In genomic region chr7:100679927-100680588, GRCh38 we compare ENCODE assay signal across 9 cellular contexts. TPM values are rescaled to one million over a fixed set of nuclear protein-coding genes. Genes with fewer than 3 reads are reported as not detected.
A peak's percentile ranks its signal among the peaks of the same experiment; 100 is the strongest.
DNase-seq lines count a peak whose midpoint lies in the region; ATAC-seq and TF ChIP-seq lines count a peak whose summit lies in the region.
"Had no signal": no experiment of that assay in that cellular context is flagged by ENCODE, and none has a peak within 500 bp of the region (broad histone marks: within the 10 kb centered on the region; RNA-seq: fewer than 3 reads in every experiment).

No MANE protein-coding gene starts in this region.

- H3K36me3 Mint-ChIP-seq in effector memory CD8-positive, alpha-beta T cell (ENCODE audit: insufficient read depth) = peaks cover 63% of the 10 kb centered on the region
- H3K36me3 Mint-ChIP-seq in nephron progenitor cell (ENCODE audit: low read depth) (peaks cover 14% of the 10 kb centered on the region), H9 (ENCODE audit: insufficient read depth in 1 of 3, low read depth in 3 of 3) (peaks cover 14 to 65% (median 59%) of the 10 kb centered on the region in 3 experiments)

- H3K4me1 Mint-ChIP-seq in effector memory CD8-positive, alpha-beta T cell (ENCODE audit: low read depth in 2 of 2) = peaks cover 29 to 35% of the 10 kb centered on the region in 2 donors
- peaks cover 29% of the 10 kb centered on the region for H3K4me1 Mint-ChIP-seq in nephron progenitor cell
- H3K4me1 Mint-ChIP-seq in H9 = peaks cover 5 to 18% of the 10 kb centered on the region in 2 experiments

- H3K4me2 ChIP-seq in H9 (ENCODE audit: insufficient read depth, insufficient read length, low read length) = no peak overlapping the region

- H4K5ac ChIP-seq in H9 (ENCODE audit: insufficient read length, low read depth, low read length) = no peak overlapping the region

- peak overlapping the region; percentile 81 to 86 for H3K27ac Mint-ChIP-seq in effector memory CD8-positive, alpha-beta T cell
- peak overlapping the region; percentile 83 for H3K27ac Mint-ChIP-seq in nephron progenitor cell
- peak overlapping the region in 1 of 3 experiments; percentile 84; a peak in 4 of 7 replicates for H3K27ac Mint-ChIP-seq in H9

- H2BK120ac ChIP-seq in H9 (ENCODE audit: low read depth, low read length, poor library complexity, severe bottlenecking) = no peak overlapping the region

- no peak overlapping the region for H3K56ac ChIP-seq in H9 (ENCODE audit: insufficient read length, low read depth, low read length)

- in situ Hi-C loops in ACHN (cut with HindIII; ENCODE audit: low pct_ligation_motif_present, low pct_unique_long_range_greater_than_20kb, low sequenced_read_pairs) = no loop called here

- ATAC-seq in effector memory CD8-positive, alpha-beta T cell (replicated peaks) = no peak

- no peak overlapping the region for H2AK5ac ChIP-seq in H9 (ENCODE audit: insufficient read length, low read length)

- no peaks in the 10 kb centered on the region for H3K79me1 ChIP-seq in H9 (ENCODE audit: insufficient read depth, low read depth, low read length, poor library complexity, severe bottlenecking)

- no CpG with 5 or more reads among the region's 14 CpGs for WGBS in H9 (ENCODE audit: extremely low coverage, insufficient read length, low lambda C conversion rate)

- peak; percentile 29 for DNase-seq in CD1c-positive myeloid dendritic cell (ENCODE audit: extremely low spot score)
- peak; percentile 53 for DNase-seq in M059J (ENCODE audit: low read depth)
- DNase-seq in effector memory CD8-positive, alpha-beta T cell = no peak
- no peak for DNase-seq in nephron progenitor cell
- DNase-seq in H9 = no peak
- no peak for DNase-seq in NCI-H2227 treated with DMSO at 0.1 percent for 48 hours (lab: John Stamatoyannopoulos, UW)
- no peak for DNase-seq in NCI-H1694 treated with DMSO at 0.1 percent for 48 hours (lab: John Stamatoyannopoulos, UW)
- no peak for DNase-seq in ACHN
- DNase-seq: NCI-H69 had no signal

- H3K9ac ChIP-seq in H9 (ENCODE audit: extremely low read depth, insufficient read length, low read length) = no peak overlapping the region

- no peak overlapping the region for H3K14ac ChIP-seq in H9 (ENCODE audit: insufficient read depth, low read length)

- H4K91ac ChIP-seq in H9 (ENCODE audit: insufficient read length, low read depth, low read length) = no peak overlapping the region

- H2BK20ac ChIP-seq in H9 (ENCODE audit: low read depth, low read length, poor library complexity, severe bottlenecking) = no peak overlapping the region

- no peak overlapping the region for H2BK15ac ChIP-seq in H9 (ENCODE audit: low read depth, low read length)

- no peak overlapping the region for H2BK5ac ChIP-seq in H9 (ENCODE audit: insufficient read length, low read length)

- H3K79me2 ChIP-seq in H9 (ENCODE audit: insufficient read depth, low read length) = no peaks in the 10 kb centered on the region

- no peak overlapping the region for H2BK12ac ChIP-seq in H9 (ENCODE audit: insufficient read length, low read depth, low read length)

- peak overlapping the region; percentile 34 to 58 for H3K4me3 Mint-ChIP-seq in effector memory CD8-positive, alpha-beta T cell
- no peak overlapping the region for H3K4me3 Mint-ChIP-seq in nephron progenitor cell
- no peak overlapping the region for H3K4me3 Mint-ChIP-seq in H9

- no peaks in the 10 kb centered on the region for H3K27me3 ChIP-seq in H9 (ENCODE audit: insufficient read depth, low read length)

- no peaks in the 10 kb centered on the region for H3K4me1 ChIP-seq in H9 (ENCODE audit: insufficient read depth, low read length)

- H3K23me2 ChIP-seq in H9 (ENCODE audit: insufficient read length, low read depth, low read length, poor library complexity, severe bottlenecking) = peaks cover 7% of the 10 kb centered on the region

- no peaks in the 10 kb centered on the region for H4K20me1 ChIP-seq in H9 (ENCODE audit: control insufficient read depth, insufficient read depth, insufficient read length)

- H3K9me3 ChIP-seq in H9 (ENCODE audit: control insufficient read depth, low read depth, low read length) = no peaks in the 10 kb centered on the region

- no peak overlapping the region for H3K18ac ChIP-seq in H9 (ENCODE audit: insufficient read length, low read depth, low read length)

- H3K9me3 Mint-ChIP-seq in effector memory CD8-positive, alpha-beta T cell = no peaks in the 10 kb centered on the region
- H3K9me3 Mint-ChIP-seq in nephron progenitor cell (no peaks in the 10 kb centered on the region), H9 (no peaks in the 10 kb centered on the region)

- no peak overlapping the region for H3K23ac ChIP-seq in H9 (ENCODE audit: insufficient read length, low read depth, low read length)

- H4K8ac ChIP-seq in H9 (replicated peaks; ENCODE audit: insufficient read length, low read depth, low read length) = no peak overlapping the region

- no peak overlapping the region for H3K27ac ChIP-seq in H9 (ENCODE audit: insufficient read length, low read depth, low read length)

- TF ChIP-seq CTCF in nephron progenitor cell (IDR thresholded peaks at IDR 0.05) (no peak), H9 (conservative IDR thresholded peaks at IDR 0.05) (no peak)

- H3K4ac ChIP-seq in H9 (ENCODE audit: low read depth, low read length) = no peak overlapping the region

- H2AFZ ChIP-seq in H9 (ENCODE audit: low read length) = no peak overlapping the region

- H3T11ph ChIP-seq in H9 (ENCODE audit: low read length) = no peak overlapping the region

- H3K27me3 Mint-ChIP-seq in effector memory CD8-positive, alpha-beta T cell = no peaks in the 10 kb centered on the region
- no peaks in the 10 kb centered on the region for H3K27me3 Mint-ChIP-seq in nephron progenitor cell (ENCODE audit: low read depth, poor library complexity)
- H3K27me3 Mint-ChIP-seq in H9 (ENCODE audit: low read depth) = peaks cover 3% of the 10 kb centered on the region

RNA-seq across cellular contexts. Expression of gene GNB2, which starts 6.5 kb away (rescaled TPM):
- 88.6 and 151 TPM in 2 replicates for total RNA-seq in M059J (2014; rRNA removed; shearing (Covaris generic))
- 171 and 174 TPM in 2 replicates for total RNA-seq in H9 (2021)

RNA-seq across cellular contexts. Expression of gene GIGYF1, which starts 14.0 kb away (rescaled TPM):
- 4.0 and 12.2 TPM in 2 replicates for total RNA-seq in M059J (2014; rRNA removed; shearing (Covaris generic))
- 101 and 104 TPM in 2 replicates for total RNA-seq in H9 (2021)

RNA-seq across cellular contexts. Expression of gene ACTL6B, which starts 23.8 kb away (rescaled TPM):
- total RNA-seq in M059J (2014; rRNA removed; shearing (Covaris generic)) = not detected in 2 replicates
- 0.33 and 0.50 TPM in 2 replicates for total RNA-seq in H9 (2021)

RNA-seq across cellular contexts. Expression of gene POP7, which starts 25.9 kb away (rescaled TPM):
- total RNA-seq in M059J (2014; rRNA removed; shearing (Covaris generic)) = 55.9 and 69.5 TPM in 2 replicates
- 96.7 and 96.9 TPM in 2 replicates for total RNA-seq in H9 (2021)

RNA-seq across cellular contexts. Expression of gene TFR2, which starts 38.7 kb away (rescaled TPM):
- 1.6 and 1.8 TPM in 2 replicates for total RNA-seq in M059J (2014; rRNA removed; shearing (Covaris generic))
- total RNA-seq in H9 (2021) = 1.9 and 2.3 TPM in 2 replicates

Comparison
In these comparisons a context has a peak if more than half of its experiments do, and no peak if none do; other contexts are left out.
1. DNase-seq: peak in CD1c-positive myeloid dendritic cell (single experiment) and M059J (single experiment); none in effector memory CD8-positive, alpha-beta T cell (0 of 3), nephron progenitor cell (single experiment), H9 (single experiment), NCI-H2227 treated with DMSO at 0.1 percent for 48 hours (single experiment), NCI-H1694 treated with DMSO at 0.1 percent for 48 hours (single experiment) and ACHN (single experiment).
2. H3K4me3 Mint-ChIP-seq: peak in effector memory CD8-positive, alpha-beta T cell (2 of 2); none in nephron progenitor cell (single experiment) and H9 (0 of 2).